In the genomic region with DNA sequence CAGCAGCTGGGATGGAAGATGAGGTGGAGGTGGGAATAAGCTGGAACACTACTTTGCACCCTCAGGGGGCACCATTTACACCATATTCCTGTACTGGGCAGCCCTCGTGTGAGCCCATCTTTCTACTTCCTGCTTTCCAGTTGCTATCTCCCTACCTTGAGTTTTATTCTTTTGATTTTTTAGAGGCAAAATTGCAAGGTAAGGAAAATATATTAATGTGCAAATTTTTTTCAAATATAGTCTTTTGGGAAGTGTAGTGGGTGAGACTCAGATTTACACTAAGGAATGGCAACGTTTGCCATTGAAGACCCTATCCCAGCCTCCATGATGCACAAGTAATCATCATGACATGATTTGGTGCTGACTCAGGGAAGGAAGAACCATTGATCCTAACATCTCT, we compare ENCODE assay signal across 33 cellular contexts. TPM values are rescaled to one million over a fixed set of nuclear protein-coding genes. Genes with fewer than 3 reads are reported as not detected.
"Had no signal": no experiment of that assay in that cellular context is flagged by ENCODE, and none has a peak within 500 bp of the region (broad histone marks: within the 10 kb centered on the region; RNA-seq: fewer than 3 reads in every experiment).

No MANE protein-coding gene starts in this region.

- H3K27ac ChIP-seq: neutrophil, pancreas, psoas muscle, skin epidermis, spleen, suprapubic skin, testis, tibial artery, transverse colon, upper lobe of right lung, uterus had no signal

- H3K27me3 ChIP-seq: neutrophil, pancreas, spleen, testis, transverse colon, upper lobe of right lung, uterus had no signal

- H3K9me3 Mint-ChIP-seq: naive B cell; naive thymus-derived CD8-positive, alpha-beta T cell; natural killer cell treated with Interleukin-12 subunit alpha and Interleukin-12 subunit beta and Interleukin-15 and Interleukin-18, amount 100 ng/mL, for 72 hours; nephron progenitor cell; neural crest cell; stimulated activated memory B cell treated with anti-CD40 and anti-IgM and Interleukin-4, amounts not matched to agents 10 μg/mL and 1 μg/mL and 100 μg/mL, for 72 hours; stimulated activated naive CD8-positive, alpha-beta T cell treated with anti-CD3 and anti-CD28 coated beads, Interleukin-15, amount 100 ng/mL, for 72 hours; type B pancreatic cell had no signal

- H3K27me3 Mint-ChIP-seq: progenitor cell of endocrine pancreas; stimulated activated naive CD8-positive, alpha-beta T cell treated with anti-CD3 and anti-CD28 coated beads, Interleukin-15, amount 100 ng/mL, for 72 hours; type B pancreatic cell had no signal

- H3K36me3 Mint-ChIP-seq: naive B cell; naive thymus-derived CD8-positive, alpha-beta T cell; natural killer cell treated with Interleukin-12 subunit alpha and Interleukin-12 subunit beta and Interleukin-15 and Interleukin-18, amount 100 ng/mL, for 72 hours; stimulated activated memory B cell treated with anti-CD40 and anti-IgM and Interleukin-4, amounts not matched to agents 10 μg/mL and 1 μg/mL and 100 μg/mL, for 72 hours; type B pancreatic cell had no signal

- H3K36me3 ChIP-seq: neutrophil, pancreas, spleen, suprapubic skin, tibial artery, transverse colon, upper lobe of right lung, uterus had no signal

- H3K4me2 ChIP-seq: smooth muscle cell had no signal

- H3K27ac Mint-ChIP-seq: naive B cell; naive thymus-derived CD8-positive, alpha-beta T cell; natural killer cell treated with Interleukin-12 subunit alpha and Interleukin-12 subunit beta and Interleukin-15 and Interleukin-18, amount 100 ng/mL, for 72 hours; nephron progenitor cell; progenitor cell of endocrine pancreas; stimulated activated memory B cell treated with anti-CD40 and anti-IgM and Interleukin-4, amounts not matched to agents 10 μg/mL and 1 μg/mL and 100 μg/mL, for 72 hours; type B pancreatic cell had no signal

- H3K4me3 ChIP-seq: pancreas, psoas muscle, skin epidermis, smooth muscle cell, spleen, suprapubic skin, testis, tibial artery, transverse colon, upper lobe of right lung, uterus had no signal

- H3K9me3 ChIP-seq: neutrophil, pancreas, psoas muscle, spleen, suprapubic skin, testis, tibial artery, transverse colon, upper lobe of right lung, uterus had no signal

- FAIRE-seq: pancreas had no signal

- H3K4me1 Mint-ChIP-seq: naive B cell; nephron progenitor cell; neural crest cell; stimulated activated memory B cell treated with anti-CD40 and anti-IgM and Interleukin-4, amounts not matched to agents 10 μg/mL and 1 μg/mL and 100 μg/mL, for 72 hours; stimulated activated naive CD8-positive, alpha-beta T cell treated with anti-CD3 and anti-CD28 coated beads, Interleukin-15, amount 100 ng/mL, for 72 hours had no signal

- H3K4me1 ChIP-seq: psoas muscle, testis, tibial artery, uterus had no signal

- H3K4me3 Mint-ChIP-seq: naive B cell; naive thymus-derived CD8-positive, alpha-beta T cell; natural killer cell treated with Interleukin-12 subunit alpha and Interleukin-12 subunit beta and Interleukin-15 and Interleukin-18, amount 100 ng/mL, for 72 hours; nephron progenitor cell; neural crest cell; stimulated activated memory B cell treated with anti-CD40 and anti-IgM and Interleukin-4, amounts not matched to agents 10 μg/mL and 1 μg/mL and 100 μg/mL, for 72 hours; stimulated activated naive CD8-positive, alpha-beta T cell treated with anti-CD3 and anti-CD28 coated beads, Interleukin-15, amount 100 ng/mL, for 72 hours; type B pancreatic cell had no signal

- DNase-seq: naive B cell; naive thymus-derived CD8-positive, alpha-beta T cell; nephron progenitor cell; nucleus accumbens; pancreas; psoas muscle; right cardiac atrium; spleen; stimulated activated CD4-positive, alpha-beta T cell treated with anti-CD3 and anti-CD28 coated beads, Interleukin-12 subunit alpha, Interleukin-12 subunit beta, amount 100 ng/mL, for 4 hours; stimulated activated CD4-positive, alpha-beta T cell treated with anti-CD3 and anti-CD28 coated beads, Interleukin-1b, Interleukin-23, amount 100 ng/mL, for 48 hours; stimulated activated CD4-positive, alpha-beta T cell treated with anti-CD3 and anti-CD28 coated beads, Interleukin-4, amount 100 ng/mL, for 24 hours; stimulated activated naive CD4-positive, alpha-beta T cell; stimulated activated naive CD8-positive, alpha-beta T cell treated with anti-CD3 and anti-CD28 coated beads, Interleukin-15, amount 100 ng/mL, for 72 hours; stimulated activated naive CD8-positive, alpha-beta T cell treated with anti-CD3 and anti-CD28 coated beads, Interleukin-15, Interleukin-2, amounts not matched to agents 100 U/mL and 50 U/mL, for 24 hours; substantia nigra; testis; tibial artery; transverse colon; upper lobe of right lung; uterus had no signal

- ATAC-seq: naive thymus-derived CD8-positive, alpha-beta T cell; natural killer cell treated with Interleukin-12 subunit alpha and Interleukin-12 subunit beta and Interleukin-15 and Interleukin-18, amount 100 ng/mL, for 72 hours; pancreas; psoas muscle; right cardiac atrium; sciatic nerve; stimulated activated memory B cell treated with anti-CD40 and anti-IgM and Interleukin-4, amounts not matched to agents 10 μg/mL and 1 μg/mL and 100 μg/mL, for 72 hours; stimulated activated naive CD8-positive, alpha-beta T cell treated with anti-CD3 and anti-CD28 coated beads, Interleukin-15, amount 100 ng/mL, for 72 hours; stimulated activated naive CD8-positive, alpha-beta T cell treated with anti-CD3 and anti-CD28 coated beads, Interleukin-15, Interleukin-2, amounts not matched to agents 100 U/mL and 50 U/mL, for 24 hours; upper lobe of right lung had no signal

RNA-seq across cellular contexts. Expression of a gene that starts 35.2 kb away (rescaled TPM):
- total RNA-seq: naive thymus-derived CD8-positive, alpha-beta T cell; natural killer cell treated with Interleukin-12 subunit alpha and Interleukin-12 subunit beta and Interleukin-15 and Interleukin-18, amount 100 ng/mL, for 72 hours; neural crest cell; osteocyte; progenitor cell of endocrine pancreas; renal cortical epithelial cell; smooth muscle cell; transverse colon; urinary bladder had no signal
- polyA plus RNA-seq: naive thymus-derived CD8-positive, alpha-beta T cell; smooth muscle cell had no signal

RNA-seq across cellular contexts. Expression of a gene that starts 52.5 kb away (rescaled TPM):
- total RNA-seq: neural crest cell, osteocyte, progenitor cell of endocrine pancreas, smooth muscle cell, urinary bladder had no signal
- polyA plus RNA-seq: smooth muscle cell had no signal
